In the genomic region with DNA sequence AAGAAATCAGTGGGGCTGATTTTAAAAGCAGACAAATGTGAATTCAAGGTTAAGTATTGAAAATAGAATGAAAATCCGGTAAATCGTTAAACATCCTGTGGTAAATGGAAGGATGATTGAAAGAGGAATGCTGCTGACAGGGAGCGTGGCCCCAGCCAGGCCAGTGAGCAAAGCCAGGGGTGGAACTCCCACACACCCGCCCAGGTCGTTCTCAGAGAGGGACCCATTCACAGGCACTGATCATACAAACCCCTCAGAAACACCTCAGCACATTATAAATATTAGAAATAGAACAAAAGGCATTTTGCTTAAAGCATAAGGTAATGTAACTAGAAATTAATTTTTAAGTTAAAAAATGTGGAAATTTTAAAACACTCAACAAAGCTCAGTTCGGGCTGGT, we compare ENCODE assay signal across 4 cellular contexts. TPM values are rescaled to one million over a fixed set of nuclear protein-coding genes. Genes with fewer than 3 reads are reported as not detected.
"Had no signal": no experiment of that assay in that cellular context is flagged by ENCODE, and none has a peak within 500 bp of the region (broad histone marks: within the 10 kb centered on the region; RNA-seq: fewer than 3 reads in every experiment).

No MANE protein-coding gene starts in this region.

RNA-seq across cellular contexts. Expression of gene CHRFAM7A, which starts 38.3 kb away (rescaled TPM):
- total RNA-seq: activated B cell treated with CpG ODN at 0.5 μM for 24 hours; activated CD4-positive, alpha-beta T cell treated with anti-CD3 and anti-CD28 coated beads for 36 hours; activated CD4-positive, alpha-beta T cell treated with anti-CD3 and anti-CD28 coated beads, Interleukin-2, amount 10 ng/mL, durations not matched to agents 7 days and 5 days; T-helper 17 cell had no signal
